1 cellular context compared by ENCODE assay signal in genomic region chr22:36771376-36772063, GRCh38.
TF ChIP-seq lines count a peak whose summit lies in the region.

No MANE protein-coding gene starts in this region.

TF ChIP-seq in HepG2, 621 proteins besides CTCF, POLR2A, EP300 and RAD21:
- no peak for TF ChIP-seq ZNF629 (CRISPR knock-in tag; conservative IDR thresholded peaks at IDR 0.05)
- TF ChIP-seq BCLAF1 (IDR thresholded peaks at IDR 0.05): no peak
- TF ChIP-seq, protein P1, sequence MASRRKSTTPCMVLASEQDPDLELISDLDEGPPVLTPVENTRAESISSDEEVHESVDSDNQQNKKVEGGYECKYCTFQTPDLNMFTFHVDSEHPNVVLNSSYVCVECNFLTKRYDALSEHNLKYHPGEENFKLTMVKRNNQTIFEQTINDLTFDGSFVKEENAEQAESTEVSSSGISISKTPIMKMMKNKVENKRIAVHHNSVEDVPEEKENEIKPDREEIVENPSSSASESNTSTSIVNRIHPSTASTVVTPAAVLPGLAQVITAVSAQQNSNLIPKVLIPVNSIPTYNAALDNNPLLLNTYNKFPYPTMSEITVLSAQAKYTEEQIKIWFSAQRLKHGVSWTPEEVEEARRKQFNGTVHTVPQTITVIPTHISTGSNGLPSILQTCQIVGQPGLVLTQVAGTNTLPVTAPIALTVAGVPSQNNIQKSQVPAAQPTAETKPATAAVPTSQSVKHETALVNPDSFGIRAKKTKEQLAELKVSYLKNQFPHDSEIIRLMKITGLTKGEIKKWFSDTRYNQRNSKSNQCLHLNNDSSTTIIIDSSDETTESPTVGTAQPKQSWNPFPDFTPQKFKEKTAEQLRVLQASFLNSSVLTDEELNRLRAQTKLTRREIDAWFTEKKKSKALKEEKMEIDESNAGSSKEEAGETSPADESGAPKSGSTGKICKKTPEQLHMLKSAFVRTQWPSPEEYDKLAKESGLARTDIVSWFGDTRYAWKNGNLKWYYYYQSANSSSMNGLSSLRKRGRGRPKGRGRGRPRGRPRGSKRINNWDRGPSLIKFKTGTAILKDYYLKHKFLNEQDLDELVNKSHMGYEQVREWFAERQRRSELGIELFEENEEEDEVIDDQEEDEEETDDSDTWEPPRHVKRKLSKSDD (CRISPR knock-in tag; IDR thresholded peaks at IDR 0.05; ENCODE audit: low read depth): no peak
- TF ChIP-seq HNF4G (IDR thresholded peaks at IDR 0.05; ENCODE audit: borderline replicate concordance, low read depth, low read length): no peak
- no peak for TF ChIP-seq HNF4G (CRISPR knock-in tag; IDR thresholded peaks at IDR 0.05; ENCODE audit: borderline replicate concordance, low read depth)
- TF ChIP-seq ZIK1 (CRISPR knock-in tag; IDR thresholded peaks at IDR 0.05; ENCODE audit: borderline replicate concordance, low read depth): no peak
- no peak for TF ChIP-seq ZNF513 (CRISPR knock-in tag; conservative IDR thresholded peaks at IDR 0.05)
- TF ChIP-seq, protein P2, sequence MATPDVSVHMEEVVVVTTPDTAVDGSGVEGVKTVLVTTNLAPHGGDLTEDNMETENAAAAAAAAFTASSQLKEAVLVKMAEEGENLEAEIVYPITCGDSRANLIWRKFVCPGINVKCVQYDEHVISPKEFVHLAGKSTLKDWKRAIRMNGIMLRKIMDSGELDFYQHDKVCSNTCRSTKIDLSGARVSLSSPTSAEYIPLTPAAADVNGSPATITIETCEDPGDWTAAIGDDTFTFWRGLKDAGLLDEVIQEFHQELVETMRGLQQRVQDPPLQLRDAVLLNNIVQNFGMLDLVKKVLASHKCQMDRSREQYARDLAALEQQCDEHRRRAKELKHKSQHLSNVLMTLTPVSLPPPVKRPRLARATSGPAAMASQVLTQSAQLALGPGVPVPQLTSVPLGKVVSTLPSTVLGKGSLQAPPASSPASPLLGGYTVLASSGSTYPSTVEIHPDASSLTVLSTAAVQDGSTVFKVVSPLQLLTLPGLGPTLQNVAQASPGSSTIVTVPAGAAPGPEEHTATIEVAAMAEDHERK (CRISPR knock-in tag; IDR thresholded peaks at IDR 0.05; ENCODE audit: low read depth): no peak
- TF ChIP-seq SRF (IDR thresholded peaks at IDR 0.05; ENCODE audit: low read depth, low read length): no peak
- TF ChIP-seq DR1 (CRISPR knock-in tag; IDR thresholded peaks at IDR 0.05): no peak
- TF ChIP-seq GLI4 (CRISPR knock-in tag; IDR thresholded peaks at IDR 0.05; ENCODE audit: borderline replicate concordance): no peak
- TF ChIP-seq HINFP (CRISPR knock-in tag; IDR thresholded peaks at IDR 0.05; ENCODE audit: low read depth): no peak
- TF ChIP-seq SOX5 (CRISPR knock-in tag; IDR thresholded peaks at IDR 0.05; ENCODE audit: borderline replicate concordance): no peak
- TF ChIP-seq PCBP2 (optimal IDR thresholded peaks at IDR 0.05; ENCODE audit: low read depth, low read length, poor library complexity, severe bottlenecking): no peak
- TF ChIP-seq NFE2L1 (CRISPR knock-in tag; IDR thresholded peaks at IDR 0.05; ENCODE audit: borderline replicate concordance): no peak
- TF ChIP-seq NRL (CRISPR knock-in tag; IDR thresholded peaks at IDR 0.05; ENCODE audit: borderline replicate concordance): no peak
- TF ChIP-seq ZFP1 (CRISPR knock-in tag; IDR thresholded peaks at IDR 0.05): no peak
- no peak for TF ChIP-seq HNRNPLL (IDR thresholded peaks at IDR 0.05; ENCODE audit: low read depth, low read length, poor library complexity, severe bottlenecking)
- TF ChIP-seq KMT2B (CRISPR knock-in tag; IDR thresholded peaks at IDR 0.05): no peak
- TF ChIP-seq MTF1 (CRISPR knock-in tag; IDR thresholded peaks at IDR 0.05): no peak
